In the genomic region with DNA sequence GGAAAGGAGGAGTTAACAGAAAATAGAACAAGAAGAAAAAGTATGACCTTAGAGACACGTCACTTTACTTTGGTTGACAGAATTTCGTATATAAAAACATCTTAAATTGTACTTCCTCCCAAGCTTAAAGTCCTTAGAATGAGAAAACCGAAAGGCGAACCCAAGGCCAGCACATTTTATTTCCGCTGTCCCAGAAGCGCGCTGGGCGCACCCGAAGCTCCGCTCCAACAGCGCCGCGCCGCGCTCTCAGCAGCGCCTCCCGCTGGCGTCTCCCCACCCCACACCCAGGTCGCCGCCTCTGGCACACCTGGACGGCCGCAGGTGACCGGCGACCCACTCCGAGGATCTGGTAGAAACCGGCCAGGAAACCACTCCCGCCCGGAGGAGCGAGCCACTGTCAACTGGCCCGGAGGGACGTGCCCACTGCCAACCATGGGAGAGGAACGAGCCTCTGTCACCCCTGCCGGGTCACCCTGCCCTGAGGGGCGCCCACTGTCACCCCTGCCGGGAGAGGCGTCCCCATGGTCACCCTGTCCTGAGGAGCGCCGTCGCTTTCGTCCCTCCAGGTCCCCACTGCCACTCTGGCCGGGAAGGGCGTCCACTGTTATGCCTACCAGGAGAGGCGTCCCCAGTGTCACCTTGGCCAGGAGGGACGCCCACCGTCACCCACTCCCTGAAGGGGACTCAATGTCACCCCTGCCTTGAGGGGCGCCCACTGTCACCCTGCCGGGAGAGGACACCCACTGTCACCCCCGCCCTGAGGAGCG, we compare ENCODE assay signal across 1 cellular context.
TF ChIP-seq lines count a peak whose summit lies in the region.

No MANE protein-coding gene starts in this region.

TF ChIP-seq in HepG2, 621 proteins besides CTCF, POLR2A, EP300 and RAD21 (continued from another document and continues in another):
- TF ChIP-seq CSRNP2 (CRISPR knock-in tag; conservative IDR thresholded peaks at IDR 0.05; ENCODE audit: low read depth) = no peak
- TF ChIP-seq ZNF382 (CRISPR knock-in tag; IDR thresholded peaks at IDR 0.05; ENCODE audit: borderline replicate concordance) = no peak
- no peak for TF ChIP-seq AHR (CRISPR knock-in tag; IDR thresholded peaks at IDR 0.05)
- TF ChIP-seq ZNF546 (CRISPR knock-in tag; conservative IDR thresholded peaks at IDR 0.05) = 0 out of 2 replicates have a peak, but pooled peaks have one; percentile 63
- TF ChIP-seq ZNF407 (CRISPR knock-in tag; IDR thresholded peaks at IDR 0.05; ENCODE audit: not compliant biosample characterization) = peak; percentile 56
- TF ChIP-seq MED13 (CRISPR knock-in tag; IDR thresholded peaks at IDR 0.05) = no peak
- TF ChIP-seq TSC22D2 (CRISPR knock-in tag; IDR thresholded peaks at IDR 0.05; ENCODE audit: borderline replicate concordance) = no peak
- TF ChIP-seq MTA3 (CRISPR knock-in tag; IDR thresholded peaks at IDR 0.05) = no peak
- TF ChIP-seq SIN3B (IDR thresholded peaks at IDR 0.05; ENCODE audit: low read length) = no peak
- TF ChIP-seq NFATC3 (CRISPR knock-in tag; IDR thresholded peaks at IDR 0.05) = no peak
- peak; percentile 67; the same call in 1 of the 2 replicates for TF ChIP-seq MTF2 (CRISPR knock-in tag; IDR thresholded peaks at IDR 0.05; ENCODE audit: borderline replicate concordance)
- no peak for TF ChIP-seq ZFP36L1 (CRISPR knock-in tag; IDR thresholded peaks at IDR 0.05)
- TF ChIP-seq, protein P1, sequence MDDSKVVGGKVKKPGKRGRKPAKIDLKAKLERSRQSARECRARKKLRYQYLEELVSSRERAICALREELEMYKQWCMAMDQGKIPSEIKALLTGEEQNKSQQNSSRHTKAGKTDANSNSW (CRISPR knock-in tag; IDR thresholded peaks at IDR 0.05; ENCODE audit: borderline replicate concordance) = no peak
- TF ChIP-seq ZKSCAN5 (CRISPR knock-in tag; IDR thresholded peaks at IDR 0.05) = no peak
- no peak; the same call in 1 of the 2 replicates for TF ChIP-seq KIAA2018 (CRISPR knock-in tag; IDR thresholded peaks at IDR 0.05; ENCODE audit: borderline replicate concordance)
- no peak for TF ChIP-seq CBX2 (IDR thresholded peaks at IDR 0.05; ENCODE audit: low read depth, low read length)
- TF ChIP-seq CBX2 (CRISPR knock-in tag; IDR thresholded peaks at IDR 0.05; ENCODE audit: low read depth) = 0 out of 2 replicates have a peak, but pooled peaks have one; percentile 85
- peak; percentile 64 for TF ChIP-seq BCL6 (CRISPR knock-in tag; IDR thresholded peaks at IDR 0.05)
- TF ChIP-seq SP140L (CRISPR knock-in tag; IDR thresholded peaks at IDR 0.05; ENCODE audit: borderline replicate concordance) = 0 out of 2 replicates have a peak, but pooled peaks have one; percentile 15
- no peak for TF ChIP-seq ZNF879 (CRISPR knock-in tag; IDR thresholded peaks at IDR 0.05)
- no peak for TF ChIP-seq ZUFSP (CRISPR knock-in tag; IDR thresholded peaks at IDR 0.05; ENCODE audit: borderline replicate concordance)
- TF ChIP-seq ATF4 (CRISPR knock-in tag; IDR thresholded peaks at IDR 0.05) = peak in 1 of 2 experiments; percentile 54; a peak in 1 of 4 replicates
- TF ChIP-seq, protein P2, sequence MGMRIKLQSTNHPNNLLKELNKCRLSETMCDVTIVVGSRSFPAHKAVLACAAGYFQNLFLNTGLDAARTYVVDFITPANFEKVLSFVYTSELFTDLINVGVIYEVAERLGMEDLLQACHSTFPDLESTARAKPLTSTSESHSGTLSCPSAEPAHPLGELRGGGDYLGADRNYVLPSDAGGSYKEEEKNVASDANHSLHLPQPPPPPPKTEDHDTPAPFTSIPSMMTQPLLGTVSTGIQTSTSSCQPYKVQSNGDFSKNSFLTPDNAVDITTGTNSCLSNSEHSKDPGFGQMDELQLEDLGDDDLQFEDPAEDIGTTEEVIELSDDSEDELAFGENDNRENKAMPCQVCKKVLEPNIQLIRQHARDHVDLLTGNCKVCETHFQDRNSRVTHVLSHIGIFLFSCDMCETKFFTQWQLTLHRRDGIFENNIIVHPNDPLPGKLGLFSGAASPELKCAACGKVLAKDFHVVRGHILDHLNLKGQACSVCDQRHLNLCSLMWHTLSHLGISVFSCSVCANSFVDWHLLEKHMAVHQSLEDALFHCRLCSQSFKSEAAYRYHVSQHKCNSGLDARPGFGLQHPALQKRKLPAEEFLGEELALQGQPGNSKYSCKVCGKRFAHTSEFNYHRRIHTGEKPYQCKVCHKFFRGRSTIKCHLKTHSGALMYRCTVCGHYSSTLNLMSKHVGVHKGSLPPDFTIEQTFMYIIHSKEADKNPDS (CRISPR knock-in tag; IDR thresholded peaks at IDR 0.05) = peak; percentile 63; the same call in 1 of the 2 replicates
- no peak for TF ChIP-seq NR0B2 (CRISPR knock-in tag; IDR thresholded peaks at IDR 0.05)
- TF ChIP-seq RBM39 (IDR thresholded peaks at IDR 0.05; ENCODE audit: low read depth, low read length, poor library complexity, severe bottlenecking) = no peak
- TF ChIP-seq FOXO1 (CRISPR knock-in tag; IDR thresholded peaks at IDR 0.05) = peak; percentile 71
